Comparison of ENCODE assay signal across 15 cellular contexts in genomic region chr5:142072488-142072887, GRCh38.
"Had no signal": no experiment of that assay in that cellular context is flagged by ENCODE, and none has a peak within 500 bp of the region (broad histone marks: within the 10 kb centered on the region; RNA-seq: fewer than 3 reads in every experiment).

No MANE protein-coding gene starts in this region.

- DNase-seq: activated CD4-positive, CD25-positive, alpha-beta regulatory T cell; activated effector memory CD4-positive, alpha-beta T cell treated with Interleukin-2 at 50 U/mL for 16 hours; aorta; cortex of kidney; effector CD4-positive, alpha-beta T cell; hippocampal formation; kidney; left lung; mammary epithelial cell; naive B cell; stimulated activated naive CD8-positive, alpha-beta T cell treated with anti-CD3 and anti-CD28 coated beads, Interleukin-15, amount 100 ng/mL, for 72 hours; SW 1271; upper lobe of left lung had no signal

- H3K27me3 Mint-ChIP-seq: stimulated activated naive CD8-positive, alpha-beta T cell treated with anti-CD3 and anti-CD28 coated beads, Interleukin-15, amount 100 ng/mL, for 72 hours had no signal

- H3K9me3 Mint-ChIP-seq: stimulated activated naive CD8-positive, alpha-beta T cell treated with anti-CD3 and anti-CD28 coated beads, Interleukin-15, amount 100 ng/mL, for 72 hours had no signal

- ATAC-seq: left lung; sciatic nerve; stimulated activated naive CD8-positive, alpha-beta T cell treated with anti-CD3 and anti-CD28 coated beads, Interleukin-15, amount 100 ng/mL, for 72 hours had no signal

- H3K4me1 Mint-ChIP-seq: naive B cell had no signal

- H3K4me3 Mint-ChIP-seq: naive B cell, neural progenitor cell had no signal

- H3K36me3 Mint-ChIP-seq: naive B cell had no signal

- H3K27ac Mint-ChIP-seq: neural progenitor cell; stimulated activated naive CD8-positive, alpha-beta T cell treated with anti-CD3 and anti-CD28 coated beads, Interleukin-15, amount 100 ng/mL, for 72 hours had no signal
